ENCODE assay signal across 16 cellular contexts in genomic region chr17:76887809-76888208, GRCh38. TPM values are rescaled to one million over a fixed set of nuclear protein-coding genes. Genes with fewer than 3 reads are reported as not detected.
DNase-seq lines count a peak whose midpoint lies in the region; ATAC-seq, FAIRE-seq and TF ChIP-seq lines count a peak whose summit lies in the region.
"Had no signal": no experiment of that assay in that cellular context is flagged by ENCODE, and none has a peak within 500 bp of the region (broad histone marks: within the 10 kb centered on the region; RNA-seq: fewer than 3 reads in every experiment).

No MANE protein-coding gene starts in this region.

- H3K27ac ChIP-seq in A549 = no peak overlapping the region
- no peak overlapping the region for H3K27ac ChIP-seq in PC-3 (ENCODE audit: low read length)
- H3K27ac ChIP-seq in uterus = no peak overlapping the region
- H3K27ac ChIP-seq: upper lobe of right lung had no signal

- ATAC-seq in A549 (peak; percentile 18 to 46; a peak in 2 of 6 replicates), PC-3 (peak; percentile 65), HG02610 (IDR thresholded peaks at IDR 0.05; ENCODE audit: unreplicated experiment) (no peak)
- ATAC-seq: activated T-cell treated with anti-CD3 and anti-CD28 coated beads, Interleukin-2, amount 50 U/mL, for 4 hours; upper lobe of right lung had no signal

- intact Hi-C loops in PC-3 (cut with micrococcal nuclease) (no loop called here), uterus (cut with DNase I; ENCODE audit: low total_unique reads) (no loop called here)

- TF ChIP-seq EP300 in A549 (IDR thresholded peaks at IDR 0.05) = no peak

- TF ChIP-seq CTCF in A549 (IDR thresholded peaks at IDR 0.05) (no peak), GM12872 (IDR thresholded peaks at IDR 0.05; ENCODE audit: insufficient read depth, low read depth, low read length) (0 out of 3 replicates have a peak, but pooled peaks have one; percentile 5), PC-3 (conservative IDR thresholded peaks at IDR 0.05; ENCODE audit: low read depth, low read length) (peak; percentile 55), endothelial cell (IDR thresholded peaks at IDR 0.05; ENCODE audit: unreplicated experiment) (no peak), uterus (IDR thresholded peaks at IDR 0.05) (no peak)

- no peaks in the 10 kb centered on the region for H3K79me2 ChIP-seq in PC-3 (ENCODE audit: low read length)

- no peaks in the 10 kb centered on the region for H3K36me3 Mint-ChIP-seq in endothelial cell (ENCODE audit: low read depth, unreplicated experiment)
- H3K36me3 Mint-ChIP-seq: activated naive CD8-positive, alpha-beta T cell treated with anti-CD3 and anti-CD28 coated beads for 36 hours had no signal

- DNase-seq in A549 (ENCODE audit: low read depth in 1 of 2, low spot score in 1 of 2) = no peak
- peak; percentile 27 for DNase-seq in PC-3
- DNase-seq in endothelial cell (ENCODE audit: low spot score) = no peak
- DNase-seq in NCI-H446 (lab: John Stamatoyannopoulos, UW) = no peak
- no peak for DNase-seq in A172 (ENCODE audit: low spot score)
- no peak for DNase-seq in uterus
- DNase-seq: activated CD4-positive, alpha-beta T cell treated with anti-CD3 and anti-CD28 coated beads, Interleukin-2, amount 50 U/mL, for 1 hour; activated naive CD8-positive, alpha-beta T cell treated with anti-CD3 and anti-CD28 coated beads for 36 hours; activated T-cell treated with anti-CD3 and anti-CD28 coated beads, Interleukin-2, amount 50 U/mL, for 4 hours; SHP77 treated with DMSO at 0.1 percent for 48 hours; stimulated activated naive CD4-positive, alpha-beta T cell treated with Interleukin-2 at 50 U/mL for 16 hours; T-helper 9 cell; upper lobe of right lung had no signal

- no peaks in the 10 kb centered on the region for H3K9me3 Mint-ChIP-seq in endothelial cell (ENCODE audit: unreplicated experiment)
- H3K9me3 Mint-ChIP-seq: activated naive CD8-positive, alpha-beta T cell treated with anti-CD3 and anti-CD28 coated beads for 36 hours; activated T-cell treated with anti-CD3 and anti-CD28 coated beads, Interleukin-2, amount 50 U/mL, for 4 hours had no signal

- CTCF ChIA-PET in A549 (lab: Yijun Ruan, JAX) (interaction anchor here (0.8 to 8.1 kb wide), 7 partner anchors 12 to 179 kb away, joined by 3 to 42 read pairs (median 4); partner anchors contain the start of gene MGAT5B), PC-3 (lab: Charles Lee) (no interaction called here)

- no TSS peak for BruUV-seq in PC-3 (replicated peaks; lab: Mats Ljungman, UMichigan)

- no peaks in the 10 kb centered on the region for H4K20me1 ChIP-seq in PC-3 (ENCODE audit: low read length)

- H3K36me3 ChIP-seq in PC-3 (ENCODE audit: low read depth, low read length) (no peaks in the 10 kb centered on the region), uterus (no peaks in the 10 kb centered on the region)
- H3K36me3 ChIP-seq: upper lobe of right lung had no signal

- H3K4me3 ChIP-seq in A549 (no peak overlapping the region), PC-3 (ENCODE audit: low read length) (no peak overlapping the region), uterus (no peak overlapping the region)
- H3K4me3 ChIP-seq: upper lobe of right lung had no signal

- TF ChIP-seq RAD21 in A549 (conservative IDR thresholded peaks at IDR 0.05 in 1 of 2, IDR thresholded peaks at IDR 0.05 in 1 of 2) = peak in 1 of 2 experiments; percentile 32; a peak in 1 of 5 replicates

- H3F3A ChIP-seq in PC-3 (ENCODE audit: low read length, unreplicated experiment) = no peaks in the 10 kb centered on the region

- peaks cover 10% of the 10 kb centered on the region for H3K4me1 Mint-ChIP-seq in endothelial cell (ENCODE audit: unreplicated experiment)
- H3K4me1 Mint-ChIP-seq: activated naive CD8-positive, alpha-beta T cell treated with anti-CD3 and anti-CD28 coated beads for 36 hours had no signal

- no peak for FAIRE-seq in A549 (lab: Jason Lieb, UNC)
- FAIRE-seq: HTR-8/SVneo had no signal

- H3K4me2 ChIP-seq in A549 (no peak overlapping the region), PC-3 (ENCODE audit: low read length) (no peak overlapping the region)

- H3K27me3 Mint-ChIP-seq in endothelial cell (ENCODE audit: unreplicated experiment) = peaks cover 5% of the 10 kb centered on the region
- H3K27me3 Mint-ChIP-seq: activated naive CD8-positive, alpha-beta T cell treated with anti-CD3 and anti-CD28 coated beads for 36 hours had no signal

- H3K4me1 ChIP-seq in A549 (no peaks in the 10 kb centered on the region), PC-3 (ENCODE audit: insufficient read depth, low read length) (no peaks in the 10 kb centered on the region), uterus (no peaks in the 10 kb centered on the region)
- H3K4me1 ChIP-seq: upper lobe of right lung had no signal

- peak overlapping the region; percentile 36 for H3K27ac Mint-ChIP-seq in endothelial cell (ENCODE audit: unreplicated experiment)
- H3K27ac Mint-ChIP-seq: activated naive CD8-positive, alpha-beta T cell treated with anti-CD3 and anti-CD28 coated beads for 36 hours had no signal

- POLR2A ChIA-PET in A549 (lab: Yijun Ruan, JAX) (interaction anchor here (1.5 kb wide), 1 partner anchor 15 kb away, joined by 4 read pairs; no protein-coding TSS in a partner anchor), PC-3 (lab: Charles Lee; ENCODE audit: unreplicated experiment) (no interaction called here)

- H2AFZ ChIP-seq in PC-3 (ENCODE audit: low read length) = no peak overlapping the region

- no peaks in the 10 kb centered on the region for H3K27me3 ChIP-seq in PC-3 (ENCODE audit: low read length)
- no peaks in the 10 kb centered on the region for H3K27me3 ChIP-seq in uterus
- H3K27me3 ChIP-seq: upper lobe of right lung had no signal

- no peaks in the 10 kb centered on the region for H3K9me2 ChIP-seq in PC-3 (replicated peaks; ENCODE audit: low read length)

- WGBS in A549 (ENCODE audit: missing lambda C conversion rate) = 72% methylated on average over 5 of the region's 5 CpGs

- TF ChIP-seq POLR2A in A549 (IDR thresholded peaks at IDR 0.05; ENCODE audit: low read length) (no peak), uterus (IDR thresholded peaks at IDR 0.05) (no peak)

- H3K9me3 ChIP-seq in A549 = no peaks in the 10 kb centered on the region
- H3K9me3 ChIP-seq in PC-3 (ENCODE audit: low read length) = no peaks in the 10 kb centered on the region
- no peaks in the 10 kb centered on the region for H3K9me3 ChIP-seq in uterus
- H3K9me3 ChIP-seq: upper lobe of right lung had no signal

- no peak overlapping the region for H3K9ac ChIP-seq in PC-3 (ENCODE audit: low read length)

- no peak overlapping the region for H3K4me3 Mint-ChIP-seq in endothelial cell (ENCODE audit: unreplicated experiment)
- H3K4me3 Mint-ChIP-seq: activated naive CD8-positive, alpha-beta T cell treated with anti-CD3 and anti-CD28 coated beads for 36 hours; activated T-cell treated with anti-CD3 and anti-CD28 coated beads, Interleukin-2, amount 50 U/mL, for 4 hours had no signal

TF ChIP-seq in A549, 52 proteins besides CTCF, POLR2A, EP300 and RAD21 (continues in another document):
- TF ChIP-seq EHF (CRISPR knock-in tag; IDR thresholded peaks at IDR 0.05) (no peak), CBX8 (IDR thresholded peaks at IDR 0.05) (no peak), ESRRA (IDR thresholded peaks at IDR 0.05; ENCODE audit: borderline replicate concordance, low read length) (no peak), JUN (IDR thresholded peaks at IDR 0.05) (no peak), SREBF2 (IDR thresholded peaks at IDR 0.05) (no peak), HES2 (IDR thresholded peaks at IDR 0.05) (no peak), NPAS2 (CRISPR knock-in tag; IDR thresholded peaks at IDR 0.05; ENCODE audit: borderline replicate concordance) (no peak), CEBPB (IDR thresholded peaks at IDR 0.05) (no peak), POLR2AphosphoS2 (conservative IDR thresholded peaks at IDR 0.05; ENCODE audit: low read length) (no peak), REST (IDR thresholded peaks at IDR 0.05) (no peak), ZNF302 (CRISPR knock-in tag; IDR thresholded peaks at IDR 0.05) (no peak), HOXA7 (CRISPR knock-in tag; IDR thresholded peaks at IDR 0.05) (no peak), MYC (IDR thresholded peaks at IDR 0.05; ENCODE audit: borderline replicate concordance, low read length) (no peak)

RNA-seq across cellular contexts. Expression of gene MGAT5B, which starts 19.6 kb away (rescaled TPM):
- polyA plus RNA-seq in A549 (2011; rRNA removed) (7.6 and 10.3 TPM in 2 replicates), A549 (2017; fragmentation: RNase III; extraction: RNeasy Plus Mini Kit Qiagen cat#74134 plus additional on column Dnase treatment) (16.2 to 22.8 TPM (median 21.7 TPM) in 3 replicates)
- polyA plus RNA-seq in A549 (2012; cell fraction: cytosol; rRNA removed) = 11.9 and 18.0 TPM in 2 replicates
- 40.3 and 50.7 TPM in 2 replicates for polyA plus RNA-seq in A549 (2012; cell fraction: nucleus; rRNA removed)
- polyA minus RNA-seq in A549 (2011; rRNA and poly(A)+ RNA removed) = 11.3 and 15.5 TPM in 2 replicates
- total RNA-seq in PC-3 (2014; rRNA removed) (4.9 and 10.3 TPM in 2 replicates), endothelial cell (ENCODE audit: unreplicated experiment) (6.2 TPM), uterus (1 to 10 TPM in 2 of 4 donors, under 1 TPM in 1, not detected in 1; 0.59 to 3.3 (median 1.5) TPM)
- 11.7 and 16.7 TPM in 2 replicates for total RNA-seq in A172 (2014; rRNA removed; shearing (Covaris generic))

Comparison
In these comparisons a context has a peak if more than half of its experiments do, and no peak if none do; other contexts are left out.
1. CTCF ChIP-seq: peak in GM12872 (single experiment) and PC-3 (single experiment); none in A549 (single experiment), endothelial cell (single experiment) and uterus (0 of 4).